Comparison of ENCODE assay signal across 9 cellular contexts in the genomic region with DNA sequence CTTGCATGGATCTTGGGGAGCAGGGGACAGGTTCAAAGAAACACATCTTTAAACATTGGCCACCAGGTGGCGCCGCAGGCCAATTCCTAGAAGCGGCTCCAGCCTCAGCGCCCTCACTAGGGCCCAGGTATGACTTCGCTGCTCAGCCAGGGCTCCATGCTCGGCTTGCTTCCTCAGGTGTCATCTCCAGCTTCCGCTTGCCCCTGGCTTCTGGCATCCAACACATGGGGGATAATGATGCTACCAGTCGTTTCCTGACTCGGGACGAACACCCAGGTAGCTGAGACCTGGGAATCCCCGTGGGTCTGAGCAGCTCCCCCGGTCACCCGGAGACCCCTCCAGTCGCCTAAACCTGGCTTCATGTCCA. TPM values are rescaled to one million over a fixed set of nuclear protein-coding genes. Genes with fewer than 3 reads are reported as not detected.
DNase-seq lines count a peak whose midpoint lies in the region; ATAC-seq and TF ChIP-seq lines count a peak whose summit lies in the region.
"Had no signal": no experiment of that assay in that cellular context is flagged by ENCODE, and none has a peak within 500 bp of the region (broad histone marks: within the 10 kb centered on the region; RNA-seq: fewer than 3 reads in every experiment).

No MANE protein-coding gene starts in this region.

- no peaks in the 10 kb centered on the region for H3K9me3 ChIP-seq in liver (ENCODE audit: control insufficient read depth in 4 of 4, low read length in 3 of 4)

- no peaks in the 10 kb centered on the region for H3K36me3 ChIP-seq in liver (ENCODE audit: control insufficient read depth in 4 of 4, insufficient read depth in 3 of 4, low read depth in 1 of 4, low read length in 3 of 4)

- peaks cover 24% of the 10 kb centered on the region for H3K4me1 Mint-ChIP-seq in chondrocyte (ENCODE audit: low read depth)

- no peak overlapping the region for H3K27ac ChIP-seq in liver (ENCODE audit: low read depth in 1 of 2, low read length in 2 of 2)

- H3K4me3 ChIP-seq in liver (ENCODE audit: low read depth in 1 of 3, low read length in 3 of 3), result no peak overlapping the region

- H3K27ac Mint-ChIP-seq in chondrocyte (ENCODE audit: unreplicated experiment), result peak overlapping the region; percentile 63
- H3K27ac Mint-ChIP-seq: activated naive CD8-positive, alpha-beta T cell had no signal

- ATAC-seq in HG02973 (IDR thresholded peaks at IDR 0.05; ENCODE audit: unreplicated experiment), result peak; percentile 47
- no peak for ATAC-seq in HG02588 (IDR thresholded peaks at IDR 0.05; ENCODE audit: unreplicated experiment)

- no peaks in the 10 kb centered on the region for H3K27me3 ChIP-seq in liver (ENCODE audit: control insufficient read depth in 4 of 4, insufficient read depth in 4 of 4, low read length in 3 of 4)

- peak; percentile 93 for TF ChIP-seq RAD21 in liver (IDR thresholded peaks at IDR 0.05)

- no peak overlapping the region for H3K9ac ChIP-seq in liver (ENCODE audit: low read depth in 1 of 2, low read length in 2 of 2)

- H3K9me3 Mint-ChIP-seq in chondrocyte (ENCODE audit: low read depth), result no peaks in the 10 kb centered on the region

- no peaks in the 10 kb centered on the region for H3K27me3 Mint-ChIP-seq in chondrocyte (ENCODE audit: low read depth)

- H3K4me1 ChIP-seq in liver (ENCODE audit: control insufficient read depth in 4 of 4, insufficient read depth in 4 of 4, low read length in 3 of 4), result peaks cover 0 to 17% (median 9%) of the 10 kb centered on the region in 4 donors

- TF ChIP-seq CTCF in chondrocyte (IDR thresholded peaks at IDR 0.05) (peak; percentile 94), liver (IDR thresholded peaks at IDR 0.05; ENCODE audit: low read depth, low read length, missing input control) (peak; percentile 68)

- H3K4me3 Mint-ChIP-seq in chondrocyte (ENCODE audit: unreplicated experiment), result no peak overlapping the region
- H3K4me3 Mint-ChIP-seq: activated naive CD8-positive, alpha-beta T cell had no signal

- 41% methylated on average over 14 of the region's 14 CpGs for WGBS in liver

- H3K36me3 Mint-ChIP-seq in chondrocyte (ENCODE audit: low read depth), result peaks cover 7% of the 10 kb centered on the region
- H3K36me3 Mint-ChIP-seq: activated naive CD8-positive, alpha-beta T cell had no signal

- DNase-seq in DMS114 treated with DMSO at 0.1 percent for 48 hours (lab: John Stamatoyannopoulos, UW; ENCODE audit: unreplicated experiment) (peak; percentile 68), NCI-H510A (lab: John Stamatoyannopoulos, UW) (peak; percentile 88), chondrocyte (ENCODE audit: low spot score) (no peak)
- peak; percentile 95 for DNase-seq in activated CD4-positive, alpha-beta T cell treated with anti-CD3 and anti-CD28 coated beads for 48 hours
- DNase-seq in stimulated activated CD4-positive, alpha-beta T cell treated with anti-CD3 and anti-CD28 coated beads, TNF-alpha, amount 100 ng/mL, for 4 hours (ENCODE audit: low read depth in 3 of 3), result peak; percentile 79 to 86 (median 84)

TF ChIP-seq in liver, 16 proteins besides CTCF, POLR2A, EP300 and RAD21:
- no peak for TF ChIP-seq JUND (IDR thresholded peaks at IDR 0.05)
- TF ChIP-seq HNF4A (conservative IDR thresholded peaks at IDR 0.05), result no peak
TF ChIP-seq in liver: peak in this region for 0.

RNA-seq across cellular contexts. Expression of gene MEX3A, which starts 8.5 kb away (rescaled TPM):
- 11.7 to 12.7 TPM (median 12.0 TPM) in 3 replicates for total RNA-seq in chondrocyte
- 1 to 10 TPM; 1.3 TPM for total RNA-seq in liver
- under 1 TPM; 0.52 to 0.56 TPM for polyA plus RNA-seq in liver

RNA-seq across cellular contexts. Expression of gene LMNA, which starts 23.7 kb away (rescaled TPM):
- total RNA-seq in chondrocyte (641 to 675 TPM (median 641 TPM) in 3 replicates), liver (100 to 1,000 TPM in 1 of 2 donors, 10 to 100 TPM in 1; 89.4 to 160 TPM)
- 100 to 1,000 TPM in 1 of 2 donors, 10 to 100 TPM in 1; 60.4 to 105 TPM for polyA plus RNA-seq in liver

RNA-seq across cellular contexts. Expression of gene RAB25, which starts 29.8 kb away (rescaled TPM):
- total RNA-seq in chondrocyte (not detected in 3 replicates), liver (1 to 10 TPM in 1 of 2 donors, under 1 TPM in 1; 0.67 to 1.0 TPM)
- 1 to 10 TPM in 1 of 2 donors, under 1 TPM in 1; 0.82 to 2.0 TPM for polyA plus RNA-seq in liver

RNA-seq across cellular contexts. Expression of gene LAMTOR2, which starts 36.2 kb away (rescaled TPM):
- total RNA-seq in chondrocyte, result 55.0 to 58.8 TPM (median 56.6 TPM) in 3 replicates
- 10 to 100 TPM; 30.4 to 42.9 TPM for total RNA-seq in liver
- polyA plus RNA-seq in liver, result 100 to 1,000 TPM; 115 to 152 TPM

RNA-seq across cellular contexts. Expression of gene UBQLN4, which starts 37.2 kb away (rescaled TPM):
- 29.3 to 32.9 TPM (median 30.2 TPM) in 3 replicates for total RNA-seq in chondrocyte
- total RNA-seq in liver, result 10 to 100 TPM in 1 of 2 donors, 1 to 10 TPM in 1; 9.2 to 13.5 TPM
- polyA plus RNA-seq in liver, result 10 to 100 TPM in 1 of 2 donors, 1 to 10 TPM in 1; 7.4 to 17.8 TPM
